ENCODE assay signal across 5 cellular contexts in the genomic region with DNA sequence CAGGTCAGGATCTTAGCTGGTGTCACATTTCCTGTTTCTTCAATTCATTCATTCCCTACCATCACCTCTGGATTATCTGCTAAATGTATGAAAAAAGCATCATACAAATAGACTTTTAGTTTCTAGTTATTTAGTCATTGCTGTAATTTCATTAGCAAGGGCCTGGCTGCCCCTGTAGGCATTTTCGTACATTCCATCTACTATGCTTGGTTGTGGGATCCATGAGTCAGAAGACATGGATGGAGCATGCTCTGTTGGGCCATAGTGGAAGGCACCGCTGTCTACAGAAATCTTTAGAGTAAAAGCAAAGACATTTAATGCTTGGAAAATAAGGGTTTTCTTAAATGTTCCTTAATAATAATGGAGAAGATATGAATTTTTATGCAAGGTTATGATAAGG.
"Had no signal": no experiment of that assay in that cellular context is flagged by ENCODE, and none has a peak within 500 bp of the region (broad histone marks: within the 10 kb centered on the region; RNA-seq: fewer than 3 reads in every experiment).

No MANE protein-coding gene starts in this region.

- DNase-seq: IMR-90, KBM-7 had no signal

- ATAC-seq: HepG2, K562 had no signal

- H3K4me3 ChIP-seq: K562 had no signal

- H3K27ac ChIP-seq: HL-60 had no signal
